ENCODE assay signal across 2 cellular contexts in the genomic region with DNA sequence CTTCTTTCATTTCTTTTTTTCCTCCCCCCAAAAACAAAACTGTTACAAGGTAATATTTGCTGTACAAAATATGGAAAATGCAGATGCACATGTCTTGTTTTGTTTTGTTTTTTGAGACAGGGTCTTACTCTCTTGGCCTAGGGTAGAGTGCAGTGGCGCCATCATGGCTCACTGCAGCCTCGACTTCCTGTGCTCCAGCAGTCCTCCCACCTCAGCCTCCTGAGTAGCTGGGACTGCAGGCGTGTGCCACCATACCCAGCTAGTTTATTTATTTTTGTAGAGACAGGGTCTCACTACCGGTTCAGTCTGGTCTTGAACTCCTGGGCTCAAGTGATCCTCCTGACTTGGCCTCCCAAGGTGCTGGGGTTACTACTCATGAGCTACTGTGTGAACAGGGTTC.
TF ChIP-seq lines count a peak whose summit lies in the region.

No MANE protein-coding gene starts in this region.

TF ChIP-seq in HEK293, 187 proteins besides CTCF, POLR2A, EP300 and RAD21:
- TF ChIP-seq ZNF704 (tag by site-specific recombination; IDR thresholded peaks at IDR 0.05) (no peak), GLIS1 (tag by site-specific recombination; IDR thresholded peaks at IDR 0.05) (peak; percentile 43), ZNF121 (tag by site-specific recombination; IDR thresholded peaks at IDR 0.05) (peak; percentile 44; the same call in 1 of the 2 replicates)
TF ChIP-seq in HEK293: peak in this region for 2.

TF ChIP-seq in GM12878, 131 proteins besides CTCF, POLR2A, EP300 and RAD21:
- TF ChIP-seq SPI1 (IDR thresholded peaks at IDR 0.05; ENCODE audit: borderline replicate concordance, insufficient read depth, low read depth, low read length) (no peak), STAT1 (conservative IDR thresholded peaks at IDR 0.05) (no peak), IRF5 (IDR thresholded peaks at IDR 0.05; ENCODE audit: borderline replicate concordance) (no peak), POLR2AphosphoS5 (IDR thresholded peaks at IDR 0.05; ENCODE audit: low read length) (no peak)
- TF ChIP-seq, protein P1, sequence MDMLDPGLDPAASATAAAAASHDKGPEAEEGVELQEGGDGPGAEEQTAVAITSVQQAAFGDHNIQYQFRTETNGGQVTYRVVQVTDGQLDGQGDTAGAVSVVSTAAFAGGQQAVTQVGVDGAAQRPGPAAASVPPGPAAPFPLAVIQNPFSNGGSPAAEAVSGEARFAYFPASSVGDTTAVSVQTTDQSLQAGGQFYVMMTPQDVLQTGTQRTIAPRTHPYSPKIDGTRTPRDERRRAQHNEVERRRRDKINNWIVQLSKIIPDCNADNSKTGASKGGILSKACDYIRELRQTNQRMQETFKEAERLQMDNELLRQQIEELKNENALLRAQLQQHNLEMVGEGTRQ (IDR thresholded peaks at IDR 0.05; ENCODE audit: borderline replicate concordance, low read depth, low read length), result no peak
